In genomic region chr1:160438320-160438918, GRCh38 we compare ENCODE assay signal across 3 cellular contexts.
TF ChIP-seq lines count a peak whose summit lies in the region.

No MANE protein-coding gene starts in this region.

TF ChIP-seq in liver, 16 proteins besides CTCF, POLR2A, EP300 and RAD21:
- TF ChIP-seq FOXA1 (IDR thresholded peaks at IDR 0.05), result no peak
- TF ChIP-seq YY1 (IDR thresholded peaks at IDR 0.05), result no peak
- TF ChIP-seq JUND (IDR thresholded peaks at IDR 0.05), result no peak
- TF ChIP-seq ZBTB33 (IDR thresholded peaks at IDR 0.05), result no peak

TF ChIP-seq in HepG2, 621 proteins besides CTCF, POLR2A, EP300 and RAD21:
- TF ChIP-seq NFE2 (CRISPR knock-in tag; IDR thresholded peaks at IDR 0.05), result no peak
- no peak for TF ChIP-seq ZNF766 (CRISPR knock-in tag; IDR thresholded peaks at IDR 0.05; ENCODE audit: borderline replicate concordance)
- TF ChIP-seq RFX5 (IDR thresholded peaks at IDR 0.05; ENCODE audit: low read depth, low read length), result no peak
- no peak for TF ChIP-seq KLF13 (CRISPR knock-in tag; IDR thresholded peaks at IDR 0.05)
- no peak for TF ChIP-seq HNRNPLL (IDR thresholded peaks at IDR 0.05; ENCODE audit: low read depth, low read length, poor library complexity, severe bottlenecking)
- no peak for TF ChIP-seq ZNF350 (CRISPR knock-in tag; IDR thresholded peaks at IDR 0.05; ENCODE audit: borderline replicate concordance, low read depth)
- TF ChIP-seq MAFG (CRISPR knock-in tag; IDR thresholded peaks at IDR 0.05), result no peak
- no peak for TF ChIP-seq KDM5B (CRISPR knock-in tag; IDR thresholded peaks at IDR 0.05; ENCODE audit: borderline replicate concordance)
- no peak for TF ChIP-seq SALL1 (CRISPR knock-in tag; IDR thresholded peaks at IDR 0.05)

TF ChIP-seq in SK-N-SH, 30 proteins besides CTCF, POLR2A, EP300 and RAD21:
- TF ChIP-seq CHD2 (IDR thresholded peaks at IDR 0.05; ENCODE audit: low read length, partially characterized antibody), result no peak
- TF ChIP-seq RFX5 (IDR thresholded peaks at IDR 0.05; ENCODE audit: low read length), result no peak
- TF ChIP-seq ZBTB33 (IDR thresholded peaks at IDR 0.05; ENCODE audit: borderline replicate concordance, low read depth), result no peak
- TF ChIP-seq, protein P1, sequence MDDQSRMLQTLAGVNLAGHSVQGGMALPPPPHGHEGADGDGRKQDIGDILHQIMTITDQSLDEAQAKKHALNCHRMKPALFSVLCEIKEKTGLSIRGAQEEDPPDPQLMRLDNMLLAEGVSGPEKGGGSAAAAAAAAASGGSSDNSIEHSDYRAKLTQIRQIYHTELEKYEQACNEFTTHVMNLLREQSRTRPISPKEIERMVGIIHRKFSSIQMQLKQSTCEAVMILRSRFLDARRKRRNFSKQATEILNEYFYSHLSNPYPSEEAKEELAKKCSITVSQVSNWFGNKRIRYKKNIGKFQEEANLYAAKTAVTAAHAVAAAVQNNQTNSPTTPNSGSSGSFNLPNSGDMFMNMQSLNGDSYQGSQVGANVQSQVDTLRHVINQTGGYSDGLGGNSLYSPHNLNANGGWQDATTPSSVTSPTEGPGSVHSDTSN (IDR thresholded peaks at IDR 0.05), result no peak
- TF ChIP-seq SMC3 (IDR thresholded peaks at IDR 0.05; ENCODE audit: low read depth, low read length), result no peak
- TF ChIP-seq RCOR1 (IDR thresholded peaks at IDR 0.05; ENCODE audit: low read length), result no peak
- TF ChIP-seq TCF12 (IDR thresholded peaks at IDR 0.05), result no peak
